ENCODE assay signal across 8 cellular contexts in genomic region chr12:124392991-124393790, GRCh38.
DNase-seq lines count a peak whose midpoint lies in the region; ATAC-seq and TF ChIP-seq lines count a peak whose summit lies in the region.

No MANE protein-coding gene starts in this region.

- peak overlapping the region; percentile 57 for H3K27ac ChIP-seq in AG04450 (ENCODE audit: low read depth, low read length)
- H3K27ac ChIP-seq in Karpas-422 (ENCODE audit: low read length) = peak overlapping the region; percentile 97
- H3K27ac ChIP-seq in upper lobe of left lung = peak overlapping the region; percentile 89 to 95 (median 90)

- H4K20me1 ChIP-seq in Karpas-422 (ENCODE audit: insufficient read depth, low read depth, low read length) = 0 out of 2 replicates have a peak, but pooled peaks cover 5% of the 10 kb centered on the region

- no peak for TF ChIP-seq POLR2A in upper lobe of left lung (IDR thresholded peaks at IDR 0.05)

- H2AFZ ChIP-seq in Karpas-422 (ENCODE audit: low read length) = no peak overlapping the region

- peaks cover 86% of the 10 kb centered on the region for H3K4me1 Mint-ChIP-seq in dendritic cell treated with granulocyte-macrophage colony-stimulating factor and Interleukin-4, amounts not matched to agents 40 ng/mL and 50 ng/mL, for 4 days (ENCODE audit: low read depth)
- H3K4me1 Mint-ChIP-seq in nephron progenitor cell = peaks cover 60% of the 10 kb centered on the region

- H3K4me3 Mint-ChIP-seq in dendritic cell treated with granulocyte-macrophage colony-stimulating factor and Interleukin-4, amounts not matched to agents 40 ng/mL and 50 ng/mL, for 4 days = peak overlapping the region; percentile 14
- no peak overlapping the region for H3K4me3 Mint-ChIP-seq in nephron progenitor cell

- intact Hi-C loops in dendritic cell treated with granulocyte-macrophage colony-stimulating factor and Interleukin-4, amounts not matched to agents 40 ng/mL and 50 ng/mL, for 4 days (cut with micrococcal nuclease) = loop anchor here (5.0 kb wide), 2 partner anchors 59 to 159 kb away; no protein-coding TSS in a partner anchor

- POLR2A ChIA-PET in AG04450 (lab: Yijun Ruan, JAX) = interaction anchor here (0.7 kb wide), 1 partner anchor 19 kb away, joined by 3 read pairs; no protein-coding TSS in a partner anchor

- TF ChIP-seq CTCF in AG04450 (IDR thresholded peaks at IDR 0.05; ENCODE audit: low read depth, low read length) (no peak), upper lobe of left lung (IDR thresholded peaks at IDR 0.05) (peak in 2 of 6 experiments; percentile 9 to 18), nephron progenitor cell (IDR thresholded peaks at IDR 0.05) (no peak)

- peak overlapping the region; percentile 80 for H3K4me2 ChIP-seq in Karpas-422 (ENCODE audit: low read depth, low read length, poor library complexity, severe bottlenecking)

- ATAC-seq in upper lobe of left lung (ENCODE audit: low FRiP score in 2 of 2) (peak; percentile 2 to 16), GM18868 (IDR thresholded peaks at IDR 0.05; ENCODE audit: unreplicated experiment) (no peak), GM21786 (IDR thresholded peaks at IDR 0.05; ENCODE audit: unreplicated experiment) (no peak)

- WGBS in upper lobe of left lung, 2 donors = 18 to 58% methylated on average over 2 to 17 of the region's 18 CpGs

- H3K79me2 ChIP-seq in Karpas-422 (ENCODE audit: low read length) = peaks cover 21% of the 10 kb centered on the region

- no peaks in the 10 kb centered on the region for H3K27me3 Mint-ChIP-seq in dendritic cell treated with granulocyte-macrophage colony-stimulating factor and Interleukin-4, amounts not matched to agents 40 ng/mL and 50 ng/mL, for 4 days
- H3K27me3 Mint-ChIP-seq in nephron progenitor cell (ENCODE audit: low read depth, poor library complexity) = peaks cover 12% of the 10 kb centered on the region

- peaks cover 79% of the 10 kb centered on the region for H3K36me3 Mint-ChIP-seq in dendritic cell treated with granulocyte-macrophage colony-stimulating factor and Interleukin-4, amounts not matched to agents 40 ng/mL and 50 ng/mL, for 4 days (ENCODE audit: low read depth)
- H3K36me3 Mint-ChIP-seq in nephron progenitor cell (ENCODE audit: low read depth) = no peaks in the 10 kb centered on the region

- H3K4me3 ChIP-seq in AG04450 (ENCODE audit: low read depth, low read length) (no peak overlapping the region), Karpas-422 (ENCODE audit: low read length) (peak overlapping the region; percentile 17; the same call in 1 of the 2 replicates), upper lobe of left lung (no peak overlapping the region)

- CTCF ChIA-PET in AG04450 (lab: Charles Lee) = interaction anchor here (0.6 to 1.2 kb wide), 5 partner anchors 8 to 513 kb away, joined by 3 to 6 read pairs (median 3); no protein-coding TSS in a partner anchor

- TF ChIP-seq EP300 in upper lobe of left lung (IDR thresholded peaks at IDR 0.05) = peak in 1 of 4 donors; percentile 61

- peak overlapping the region; percentile 94 for H3K27ac Mint-ChIP-seq in dendritic cell treated with granulocyte-macrophage colony-stimulating factor and Interleukin-4, amounts not matched to agents 40 ng/mL and 50 ng/mL, for 4 days
- no peak overlapping the region for H3K27ac Mint-ChIP-seq in nephron progenitor cell

- peak overlapping the region; percentile 78 for H3K9ac ChIP-seq in Karpas-422 (ENCODE audit: low read length)

- H3K9me2 ChIP-seq in Karpas-422 (replicated peaks; ENCODE audit: insufficient read depth, low read length) = no peaks in the 10 kb centered on the region

- peaks cover 78% of the 10 kb centered on the region for H3K4me1 ChIP-seq in Karpas-422 (ENCODE audit: low read length)
- peaks cover 69 to 86% (median 80%) of the 10 kb centered on the region in 4 donors for H3K4me1 ChIP-seq in upper lobe of left lung

- DNase-seq in AG04450 (ENCODE audit: low read depth, low spot score) (no peak), Karpas-422 (peak; percentile 70), medulla oblongata (ENCODE audit: extremely low spot score) (peak; percentile 90), upper lobe of left lung (peak; percentile 82 to 97), nephron progenitor cell (no peak)

- no peaks in the 10 kb centered on the region for H3K27me3 ChIP-seq in AG04450 (ENCODE audit: control insufficient read depth, insufficient read depth, low read length)
- H3K27me3 ChIP-seq in Karpas-422 (ENCODE audit: low read length) = no peaks in the 10 kb centered on the region
- H3K27me3 ChIP-seq in upper lobe of left lung = no peaks in the 10 kb centered on the region

- H3K36me3 ChIP-seq in Karpas-422 (ENCODE audit: insufficient read depth, low read length) (no peaks in the 10 kb centered on the region; the same call in 1 of the 2 replicates), upper lobe of left lung (peaks cover 4 to 41% (median 37%) of the 10 kb centered on the region in 4 donors)

- no peaks in the 10 kb centered on the region for H3K9me3 Mint-ChIP-seq in dendritic cell treated with granulocyte-macrophage colony-stimulating factor and Interleukin-4, amounts not matched to agents 40 ng/mL and 50 ng/mL, for 4 days
- no peaks in the 10 kb centered on the region for H3K9me3 Mint-ChIP-seq in nephron progenitor cell

- H3K9me3 ChIP-seq in AG04450 (ENCODE audit: control insufficient read depth, insufficient read depth, low read length) = no peaks in the 10 kb centered on the region; the same call in 1 of the 2 replicates
- H3K9me3 ChIP-seq in Karpas-422 (ENCODE audit: low read length) = no peaks in the 10 kb centered on the region
- no peaks in the 10 kb centered on the region for H3K9me3 ChIP-seq in upper lobe of left lung

Comparison
In these comparisons a context has a peak if more than half of its experiments do, and no peak if none do; other contexts are left out.
1. DNase-seq: peak in Karpas-422 (single experiment), medulla oblongata (single experiment) and upper lobe of left lung (2 of 2); none in AG04450 (single experiment) and nephron progenitor cell (single experiment).
2. ATAC-seq: peak in upper lobe of left lung (2 of 2); none in GM18868 (single experiment) and GM21786 (single experiment).
3. Peak in every context shown above with its lines, with median percentiles within 50 percentile points of each other: H3K27ac ChIP-seq.